ENCODE assay signal across 22 cellular contexts in genomic region chr17:4544135-4544651, GRCh38. TPM values are rescaled to one million over a fixed set of nuclear protein-coding genes. Genes with fewer than 3 reads are reported as not detected.
"Had no signal": no experiment of that assay in that cellular context is flagged by ENCODE, and none has a peak within 500 bp of the region (broad histone marks: within the 10 kb centered on the region; RNA-seq: fewer than 3 reads in every experiment).

No MANE protein-coding gene starts in this region.

- H3K4me3 Mint-ChIP-seq: activated B cell treated with CpG ODN at 0.5 μM for 24 hours; activated CD4-positive, alpha-beta memory T cell treated with anti-CD3 and anti-CD28 coated beads, Interleukin-2, amount 10 ng/mL, durations not matched to agents 7 days and 5 days; activated naive CD4-positive, alpha-beta T cell treated with anti-CD3 and anti-CD28 coated beads, Interleukin-2, amount 50 U/mL, for 24 hours; T-cell had no signal

- H3K27me3 ChIP-seq: MG63 had no signal

- H3K9me3 Mint-ChIP-seq: activated B cell treated with CpG ODN at 0.5 μM for 24 hours; activated CD4-positive, alpha-beta memory T cell treated with anti-CD3 and anti-CD28 coated beads, Interleukin-2, amount 10 ng/mL, durations not matched to agents 7 days and 5 days; activated naive CD4-positive, alpha-beta T cell treated with anti-CD3 and anti-CD28 coated beads, Interleukin-2, amount 50 U/mL, for 24 hours; T-cell had no signal

- H3K4me3 ChIP-seq: MG63, SK-N-MC had no signal

- H3K36me3 Mint-ChIP-seq: activated naive CD4-positive, alpha-beta T cell treated with anti-CD3 and anti-CD28 coated beads, Interleukin-2, amount 50 U/mL, for 24 hours had no signal

- H3K9me3 ChIP-seq: MG63 had no signal

- ATAC-seq: PC-3, T-cell had no signal

- H3K4me1 Mint-ChIP-seq: activated B cell treated with CpG ODN at 0.5 μM for 24 hours; activated CD4-positive, alpha-beta memory T cell treated with anti-CD3 and anti-CD28 coated beads, Interleukin-2, amount 10 ng/mL, durations not matched to agents 7 days and 5 days; activated naive CD4-positive, alpha-beta T cell treated with anti-CD3 and anti-CD28 coated beads, Interleukin-2, amount 50 U/mL, for 24 hours; T-cell had no signal

- H3K27me3 Mint-ChIP-seq: activated B cell treated with CpG ODN at 0.5 μM for 24 hours; activated CD4-positive, alpha-beta memory T cell treated with anti-CD3 and anti-CD28 coated beads, Interleukin-2, amount 10 ng/mL, durations not matched to agents 7 days and 5 days; activated naive CD4-positive, alpha-beta T cell treated with anti-CD3 and anti-CD28 coated beads, Interleukin-2, amount 50 U/mL, for 24 hours; T-cell had no signal

- DNase-seq: activated B cell treated with CpG ODN at 0.5 μM for 24 hours; activated CD4-positive, alpha-beta memory T cell treated with anti-CD3 and anti-CD28 coated beads, Interleukin-2, amount 10 ng/mL, durations not matched to agents 7 days and 5 days; activated CD4-positive, alpha-beta T cell treated with anti-CD3 and anti-CD28 coated beads, Interleukin-2, amount 50 U/mL, for 1 hour; activated T-cell treated with anti-CD3 and anti-CD28 coated beads for 4 hours; aorta; MG63; MV-4-11; NCI-H1105; NCI-H1436; NCI-H1694 treated with DMSO at 0.1 percent for 48 hours; NCI-H2029 treated with DMSO at 0.1 percent for 48 hours; NCI-H345; NCI-H510A; NCI-H69; PC-3; T-cell; T-helper 2 cell; T1000 had no signal

- H3K27ac Mint-ChIP-seq: activated B cell treated with CpG ODN at 0.5 μM for 24 hours; activated CD4-positive, alpha-beta memory T cell treated with anti-CD3 and anti-CD28 coated beads, Interleukin-2, amount 10 ng/mL, durations not matched to agents 7 days and 5 days; activated naive CD4-positive, alpha-beta T cell treated with anti-CD3 and anti-CD28 coated beads, Interleukin-2, amount 50 U/mL, for 24 hours; T-cell had no signal

- H3K27ac ChIP-seq: SK-N-MC had no signal

RNA-seq across cellular contexts. Expression of gene GGT6, which starts 16.2 kb away (rescaled TPM):
- total RNA-seq: activated B cell treated with CpG ODN at 0.5 μM for 24 hours; activated CD4-positive, alpha-beta memory T cell treated with anti-CD3 and anti-CD28 coated beads, Interleukin-2, amount 10 ng/mL, durations not matched to agents 7 days and 5 days; activated CD8-positive, alpha-beta memory T cell treated with anti-CD3 and anti-CD28 coated beads for 36 hours; aorta; PC-3; T-cell had no signal

RNA-seq across cellular contexts. Expression of gene SMTNL2, which starts 40.1 kb away (rescaled TPM):
- total RNA-seq: activated B cell treated with CpG ODN at 0.5 μM for 24 hours; activated CD4-positive, alpha-beta memory T cell treated with anti-CD3 and anti-CD28 coated beads, Interleukin-2, amount 10 ng/mL, durations not matched to agents 7 days and 5 days; activated CD8-positive, alpha-beta memory T cell treated with anti-CD3 and anti-CD28 coated beads for 36 hours; bronchial epithelial cell; PC-3; T-cell had no signal
- polyA plus RNA-seq: aorta had no signal
